ENCODE assay signal across 8 cellular contexts in the genomic region with DNA sequence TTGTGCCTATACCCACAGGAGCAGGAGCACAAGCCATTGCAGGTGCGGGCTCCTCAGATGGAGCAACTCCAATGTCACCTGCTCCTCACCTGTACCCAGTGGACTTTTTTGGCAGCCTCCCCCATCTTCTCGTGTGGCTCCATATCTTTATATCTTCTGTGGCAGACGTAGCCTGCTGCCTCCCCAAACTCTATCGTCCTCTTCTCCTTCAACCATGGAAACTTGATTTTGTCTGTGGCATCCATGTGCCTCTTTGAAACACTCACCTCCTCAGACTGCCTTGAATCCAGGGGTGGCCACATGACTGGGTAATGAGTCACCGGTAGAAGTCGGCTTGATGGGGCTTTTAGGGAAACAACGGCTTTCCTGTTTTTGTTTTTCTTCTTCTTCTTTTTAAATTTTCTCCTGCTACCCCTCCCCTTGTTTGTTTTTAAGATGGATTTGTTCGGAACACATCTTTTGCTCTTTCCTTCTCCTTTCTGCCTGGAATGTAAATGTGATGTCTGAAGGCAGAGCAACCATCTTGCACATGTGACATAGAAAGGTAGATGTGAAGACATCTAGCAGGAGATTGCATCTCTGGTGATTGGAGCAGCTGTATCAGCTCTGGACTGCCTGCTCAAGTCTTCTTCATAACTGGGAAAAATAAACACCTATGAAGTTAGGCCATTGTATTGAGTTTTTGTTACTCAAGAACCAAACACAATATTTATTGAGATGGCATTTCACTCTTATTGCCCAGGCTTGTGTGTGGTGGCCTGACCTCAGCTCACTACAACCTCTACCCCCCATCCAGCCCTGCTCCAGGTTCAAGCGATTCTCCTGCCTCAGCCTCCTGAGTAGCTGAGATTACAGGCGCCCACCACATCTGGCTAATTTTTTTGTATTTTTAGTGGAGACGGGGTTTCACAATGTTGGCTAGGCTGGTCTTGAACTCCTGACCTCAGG.
DNase-seq lines count a peak whose midpoint lies in the region; ATAC-seq, FAIRE-seq and TF ChIP-seq lines count a peak whose summit lies in the region.

No MANE protein-coding gene starts in this region.

- no peaks in the 10 kb centered on the region for H3K79me2 ChIP-seq in endothelial cell of umbilical vein (ENCODE audit: control insufficient read depth, insufficient read depth, low read length)

- no peaks in the 10 kb centered on the region for H3K9me1 ChIP-seq in endothelial cell of umbilical vein (replicated peaks; ENCODE audit: control insufficient read depth, extremely low read depth, insufficient read depth, low read length)

- POLR2A ChIA-PET in endothelial cell of umbilical vein (lab: Charles Lee): interaction anchor here (0.5 to 1.4 kb wide), 3 partner anchors 51 to 71 kb away, joined by 3 to 8 read pairs (median 6); partner anchors contain the start of gene IER3

- peak; percentile 91 for FAIRE-seq in endothelial cell of umbilical vein (lab: Jason Lieb, UNC)

- no peaks in the 10 kb centered on the region for H3K36me3 ChIP-seq in HUES48 (ENCODE audit: control insufficient read depth, insufficient read depth, low read length)
- H3K36me3 ChIP-seq in endothelial cell of umbilical vein (ENCODE audit: control insufficient read depth in 2 of 2, extremely low read depth in 1 of 2, insufficient read depth in 2 of 2, low read length in 2 of 2): no peaks in the 10 kb centered on the region
- no peaks in the 10 kb centered on the region for H3K36me3 ChIP-seq in vagina

- H3K4me3 ChIP-seq in HUES48 (ENCODE audit: low read depth, low read length) (no peak overlapping the region), endothelial cell of umbilical vein (replicated peaks in 1 of 3; ENCODE audit: insufficient read depth in 1 of 3, low read depth in 1 of 3, low read length in 3 of 3) (no peak overlapping the region), vagina (no peak overlapping the region)

- H3K9ac ChIP-seq in HUES48 (ENCODE audit: low read depth, low read length) (no peak overlapping the region), endothelial cell of umbilical vein (replicated peaks; ENCODE audit: extremely low read depth, insufficient read depth, low read length) (peak overlapping the region; percentile 49)

- ATAC-seq in GM21723 (IDR thresholded peaks at IDR 0.05; ENCODE audit: unreplicated experiment): no peak

- no peaks in the 10 kb centered on the region for H4K20me1 ChIP-seq in endothelial cell of umbilical vein (replicated peaks; ENCODE audit: control insufficient read depth, extremely low read depth, insufficient read depth, low read length)

- H3K27me3 ChIP-seq in HUES48 (ENCODE audit: control insufficient read depth, insufficient read depth, low read length) (no peaks in the 10 kb centered on the region), endothelial cell of umbilical vein (ENCODE audit: control insufficient read depth in 2 of 2, insufficient read depth in 2 of 2, low read length in 2 of 2) (no peaks in the 10 kb centered on the region), vagina (no peaks in the 10 kb centered on the region)

- H3K4me2 ChIP-seq in endothelial cell of umbilical vein (ENCODE audit: insufficient read depth, low read length): peak overlapping the region; percentile 41

- TSS peak; percentile 68 for BruUV-seq in endothelial cell of umbilical vein (replicated peaks; lab: Mats Ljungman, UMichigan)

- TF ChIP-seq POLR2A in endothelial cell of umbilical vein (IDR thresholded peaks at IDR 0.05; ENCODE audit: low read depth, low read length): no peak
- TF ChIP-seq POLR2A in vagina (IDR thresholded peaks at IDR 0.05): no peak

- no peak for TF ChIP-seq CTCF in endothelial cell of umbilical vein (IDR thresholded peaks at IDR 0.05; ENCODE audit: extremely low read depth in 1 of 2, insufficient read depth in 1 of 2, low read depth in 1 of 2, low read length in 2 of 2)
- TF ChIP-seq CTCF in vagina (IDR thresholded peaks at IDR 0.05): no peak

- intact Hi-C loops in endothelial cell of umbilical vein (cut with micrococcal nuclease): loop anchor here (1.0 kb wide), 4 partner anchors 32 to 70 kb away; partner anchors contain the start of gene IER3
- intact Hi-C loops in vagina (cut with DNase I): no loop called here

- dilution Hi-C loops in endothelial cell of umbilical vein (cut with MboI; ENCODE audit: extremely low pct_ligation_motif_present, low sequenced_read_pairs): no loop called here

- peak; percentile 51 to 75 for DNase-seq in activated CD4-positive, alpha-beta T cell treated with anti-CD3 and anti-CD28 coated beads for 4 hours
- peak; percentile 92 for DNase-seq in endothelial cell of umbilical vein (ENCODE audit: low read depth, low spot score)
- peak; percentile 44 for DNase-seq in stimulated activated CD4-positive, alpha-beta T cell treated with anti-CD3 and anti-CD28 coated beads, Interleukin-12 subunit alpha, Interleukin-12 subunit beta, amount 100 ng/mL, for 4 hours
- no peak for DNase-seq in hippocampal formation (lab: John Stamatoyannopoulos, UW)
- DNase-seq in vagina (ENCODE audit: extremely low spot score in 2 of 2): no peak
- DNase-seq in NCI-H1417 treated with DMSO at 0.1 percent for 48 hours (lab: John Stamatoyannopoulos, UW): no peak

- H2AFZ ChIP-seq in endothelial cell of umbilical vein (ENCODE audit: low read depth, low read length): no peak overlapping the region

- H3K9me3 ChIP-seq in HUES48 (ENCODE audit: control insufficient read depth, insufficient read depth, low read length): no peaks in the 10 kb centered on the region; the same call in 1 of the 2 replicates
- H3K9me3 ChIP-seq in endothelial cell of umbilical vein (replicated peaks; ENCODE audit: control insufficient read depth, insufficient read depth, low read length): no peaks in the 10 kb centered on the region
- no peaks in the 10 kb centered on the region for H3K9me3 ChIP-seq in vagina

- H3K4me1 ChIP-seq in HUES48 (ENCODE audit: control insufficient read depth, insufficient read depth, low read length): peaks cover 15% of the 10 kb centered on the region
- H3K4me1 ChIP-seq in endothelial cell of umbilical vein (ENCODE audit: control insufficient read depth, extremely low read depth, insufficient read depth, low read length): peaks cover 37% of the 10 kb centered on the region
- peaks cover 23% of the 10 kb centered on the region for H3K4me1 ChIP-seq in vagina

- H3K27ac ChIP-seq in HUES48 (ENCODE audit: low read depth, low read length) (peak overlapping the region; percentile 5), endothelial cell of umbilical vein (ENCODE audit: insufficient read depth, low read depth, low read length) (peak overlapping the region; percentile 93), vagina (no peak overlapping the region)

- CTCF ChIA-PET in endothelial cell of umbilical vein (lab: Charles Lee): interaction anchor here (1.3 to 3.3 kb wide), 5 partner anchors 8 to 45 kb away, joined by 3 to 9 read pairs (median 4); no protein-coding TSS in a partner anchor

TF ChIP-seq in endothelial cell of umbilical vein, 7 proteins besides CTCF, POLR2A, EP300 and RAD21:
- TF ChIP-seq POLR2AphosphoS5 (IDR thresholded peaks at IDR 0.05; ENCODE audit: insufficient read depth, low read depth, low read length) (peak; percentile 78), FOS (IDR thresholded peaks at IDR 0.05; ENCODE audit: borderline replicate concordance, insufficient read depth, low read length) (peak; percentile 96), EZH2 (IDR thresholded peaks at IDR 0.05; ENCODE audit: borderline replicate concordance, low read depth, low read length, severe bottlenecking) (no peak), GATA2 (IDR thresholded peaks at IDR 0.05; ENCODE audit: insufficient read depth, insufficient read length, low read depth, low read length) (peak; percentile 58), JUN (IDR thresholded peaks at IDR 0.05; ENCODE audit: borderline replicate concordance, insufficient read depth, insufficient read length, low read depth) (peak; percentile 95), MAX (IDR thresholded peaks at IDR 0.05; ENCODE audit: insufficient read depth, insufficient read length) (peak; percentile 51), MYC (IDR thresholded peaks at IDR 0.05; ENCODE audit: low read depth, low read length) (no peak)

Comparison
In these comparisons a context has a peak if more than half of its experiments do, and no peak if none do; other contexts are left out.
1. DNase-seq: peak in activated CD4-positive, alpha-beta T cell treated with anti-CD3 and anti-CD28 coated beads for 4 hours (2 of 2), endothelial cell of umbilical vein (single experiment) and stimulated activated CD4-positive, alpha-beta T cell treated with anti-CD3 and anti-CD28 coated beads, Interleukin-12 subunit alpha, Interleukin-12 subunit beta, amount 100 ng/mL, for 4 hours (single experiment); none in hippocampal formation (0 of 2), vagina (0 of 2) and NCI-H1417 treated with DMSO at 0.1 percent for 48 hours (single experiment).